ENCODE assay signal across 8 cellular contexts in genomic region chr14:103696466-103697071, GRCh38.
DNase-seq lines count a peak whose midpoint lies in the region; ATAC-seq and TF ChIP-seq lines count a peak whose summit lies in the region.

No MANE protein-coding gene starts in this region.

- H3K27ac Mint-ChIP-seq in stimulated activated naive B cell treated with anti-CD40 and anti-IgM and Interleukin-4, amounts not matched to agents 10 μg/mL and 1 μg/mL and 100 μg/mL, for 72 hours = peak overlapping the region; percentile 76

- no peak for TF ChIP-seq CTCF in astrocyte of the spinal cord (IDR thresholded peaks at IDR 0.05; ENCODE audit: low read depth, low read length)

- H3K36me3 Mint-ChIP-seq in stimulated activated naive B cell treated with anti-CD40 and anti-IgM and Interleukin-4, amounts not matched to agents 10 μg/mL and 1 μg/mL and 100 μg/mL, for 72 hours = peaks cover 32 to 33% of the 10 kb centered on the region in 2 donors

- ATAC-seq in stimulated activated naive B cell treated with anti-CD40 and anti-IgM and Interleukin-4, amounts not matched to agents 10 μg/mL and 1 μg/mL and 100 μg/mL, for 72 hours (replicated peaks) = no peak
- ATAC-seq in HG03196 (IDR thresholded peaks at IDR 0.05; ENCODE audit: unreplicated experiment) (no peak), GM19452 (IDR thresholded peaks at IDR 0.05; ENCODE audit: unreplicated experiment) (no peak)

- in situ Hi-C loops in astrocyte of the spinal cord (cut with HindIII; ENCODE audit: low sequenced_read_pairs) = no loop called here

- H3K9me3 Mint-ChIP-seq in stimulated activated naive B cell treated with anti-CD40 and anti-IgM and Interleukin-4, amounts not matched to agents 10 μg/mL and 1 μg/mL and 100 μg/mL, for 72 hours = no peaks in the 10 kb centered on the region

- H3K27me3 Mint-ChIP-seq in stimulated activated naive B cell treated with anti-CD40 and anti-IgM and Interleukin-4, amounts not matched to agents 10 μg/mL and 1 μg/mL and 100 μg/mL, for 72 hours = no peaks in the 10 kb centered on the region

- peak; percentile 72 for DNase-seq in DMS 273 (lab: John Stamatoyannopoulos, UW; ENCODE audit: unreplicated experiment)
- DNase-seq in DMS 273 treated with DMSO at 0.1 percent for 48 hours (lab: John Stamatoyannopoulos, UW) = no peak
- peak; percentile 69 for DNase-seq in astrocyte of the spinal cord (ENCODE audit: low read depth, low spot score)
- peak; percentile 81 for DNase-seq in iris pigment epithelial cell (ENCODE audit: low read depth)
- DNase-seq in stimulated activated naive B cell treated with anti-CD40 and anti-IgM and Interleukin-4, amounts not matched to agents 10 μg/mL and 1 μg/mL and 100 μg/mL, for 72 hours = no peak
- no peak for DNase-seq in SHP77 (lab: John Stamatoyannopoulos, UW)

- H3K4me3 ChIP-seq in astrocyte of the spinal cord (ENCODE audit: low read depth, low read length) = no peak overlapping the region

- H3K4me3 Mint-ChIP-seq in stimulated activated naive B cell treated with anti-CD40 and anti-IgM and Interleukin-4, amounts not matched to agents 10 μg/mL and 1 μg/mL and 100 μg/mL, for 72 hours = no peak overlapping the region

- H3K4me1 Mint-ChIP-seq in stimulated activated naive B cell treated with anti-CD40 and anti-IgM and Interleukin-4, amounts not matched to agents 10 μg/mL and 1 μg/mL and 100 μg/mL, for 72 hours = peaks cover 44 to 76% of the 10 kb centered on the region in 2 donors

Comparison
In these comparisons a context has a peak if more than half of its experiments do, and no peak if none do; other contexts are left out.
1. DNase-seq: peak in DMS 273 (single experiment), astrocyte of the spinal cord (single experiment) and iris pigment epithelial cell (single experiment); none in DMS 273 treated with DMSO at 0.1 percent for 48 hours (single experiment), stimulated activated naive B cell treated with anti-CD40 and anti-IgM and Interleukin-4, amounts not matched to agents 10 μg/mL and 1 μg/mL and 100 μg/mL, for 72 hours (single experiment) and SHP77 (0 of 2).